Comparison of ENCODE assay signal across 14 cellular contexts in genomic region chr20:859661-860294, GRCh38.
DNase-seq lines count a peak whose midpoint lies in the region; ATAC-seq and TF ChIP-seq lines count a peak whose summit lies in the region.
"Had no signal": no experiment of that assay in that cellular context is flagged by ENCODE, and none has a peak within 500 bp of the region (broad histone marks: within the 10 kb centered on the region; RNA-seq: fewer than 3 reads in every experiment).

No MANE protein-coding gene starts in this region.

- H3K27ac ChIP-seq in BLaER1 treated with 17β-estradiol and CSF1 and Interleukin-3, amounts not matched to agents 10 nM and 100 nM, result no peak overlapping the region
- peak overlapping the region; percentile 93 for H3K27ac ChIP-seq in RWPE2 (ENCODE audit: poor library complexity, severe bottlenecking)
- H3K27ac ChIP-seq: spleen, tibial nerve, VCaP had no signal

- TF ChIP-seq CTCF in GM12873 (IDR thresholded peaks at IDR 0.05; ENCODE audit: insufficient read depth, low read depth, low read length, missing control alignments) (peak; percentile 10), RWPE2 (IDR thresholded peaks at IDR 0.05; ENCODE audit: poor library complexity, severe bottlenecking) (peak; percentile 29), GM13977 (IDR thresholded peaks at IDR 0.05; ENCODE audit: extremely low read depth, insufficient read depth, missing control alignments) (no peak)

- no peaks in the 10 kb centered on the region for H3K9me3 ChIP-seq in BLaER1 treated with 17β-estradiol and CSF1 and Interleukin-3, amounts not matched to agents 10 nM and 100 nM (replicated peaks in 1 of 11)
- no peaks in the 10 kb centered on the region for H3K9me3 ChIP-seq in RWPE2 (ENCODE audit: severe bottlenecking)
- H3K9me3 ChIP-seq: spleen, tibial nerve had no signal

- no peaks in the 10 kb centered on the region for H3K27me3 ChIP-seq in BLaER1 treated with 17β-estradiol and CSF1 and Interleukin-3, amounts not matched to agents 10 nM and 100 nM
- no peaks in the 10 kb centered on the region for H3K27me3 ChIP-seq in RWPE2 (ENCODE audit: insufficient read depth, poor library complexity, severe bottlenecking)
- H3K27me3 ChIP-seq: spleen, tibial nerve had no signal

- peaks cover 0 to 43% (median 13%) of the 10 kb centered on the region in 11 experiments; a peak in 11 of 22 replicates for H4K20me1 ChIP-seq in BLaER1 treated with 17β-estradiol and CSF1 and Interleukin-3, amounts not matched to agents 10 nM and 100 nM

- no peak overlapping the region for H3K4me3 ChIP-seq in BLaER1 treated with 17β-estradiol and CSF1 and Interleukin-3, amounts not matched to agents 10 nM and 100 nM
- no peak overlapping the region for H3K4me3 ChIP-seq in RWPE2 (ENCODE audit: severe bottlenecking)
- H3K4me3 ChIP-seq: spleen, tibial nerve had no signal

- no peak overlapping the region for H3K9ac ChIP-seq in BLaER1 treated with 17β-estradiol and CSF1 and Interleukin-3, amounts not matched to agents 10 nM and 100 nM

- in situ Hi-C loops in GM13977 (cut with MboI; ENCODE audit: low pct_unique_long_range_greater_than_20kb, low sequenced_read_pairs, unreplicated experiment), result no loop called here

- ATAC-seq in RWPE2 (ENCODE audit: low read depth), result peak; percentile 46

- H3K36me3 ChIP-seq in BLaER1 treated with 17β-estradiol and CSF1 and Interleukin-3, amounts not matched to agents 10 nM and 100 nM, result peaks cover 0 to 13% (median 0%) of the 10 kb centered on the region in 11 experiments; a peak in 3 of 22 replicates
- H3K36me3 ChIP-seq in RWPE2 (ENCODE audit: low read depth), result no peaks in the 10 kb centered on the region
- H3K36me3 ChIP-seq: tibial nerve had no signal

- peak; percentile 58 for DNase-seq in RWPE2 (ENCODE audit: low spot score)
- DNase-seq in fibroblast of peridontal ligament (ENCODE audit: extremely low read depth), result peak; percentile 8
- no peak for DNase-seq in GM13977 (ENCODE audit: low spot score)
- no peak for DNase-seq in germinal center (ENCODE audit: low spot score)
- DNase-seq in stimulated activated naive CD4-positive, alpha-beta T cell (lab: John Stamatoyannopoulos, UW), result no peak
- DNase-seq: activated T-cell treated with anti-CD3 and anti-CD28 coated beads, Interleukin-2, amount 50 U/mL, for 72 hours; NCI-H446; occipital lobe; SHP77; spleen had no signal

- H3K4me1 ChIP-seq in BLaER1 treated with 17β-estradiol and CSF1 and Interleukin-3, amounts not matched to agents 10 nM and 100 nM, result peaks cover 36 to 44% (median 40%) of the 10 kb centered on the region in 10 experiments
- H3K4me1 ChIP-seq in RWPE2 (ENCODE audit: insufficient read depth, poor library complexity, severe bottlenecking), result peaks cover 54% of the 10 kb centered on the region
- H3K4me1 ChIP-seq: tibial nerve had no signal

- H3K4me2 ChIP-seq in BLaER1 treated with 17β-estradiol and CSF1 and Interleukin-3, amounts not matched to agents 10 nM and 100 nM, result peak overlapping the region; percentile 40 to 76 (median 67)

Comparison
In these comparisons a context has a peak if more than half of its experiments do, and no peak if none do; other contexts are left out.
1. DNase-seq: peak in RWPE2 (single experiment) and fibroblast of peridontal ligament (single experiment); none in GM13977 (single experiment), germinal center (single experiment) and stimulated activated naive CD4-positive, alpha-beta T cell (0 of 6).